Comparison of ENCODE assay signal across 1 cellular context in genomic region chr9:19174127-19174921, GRCh38.
TF ChIP-seq lines count a peak whose summit lies in the region.

No MANE protein-coding gene starts in this region.

TF ChIP-seq in GM12878, 131 proteins besides CTCF, POLR2A, EP300 and RAD21 (continued from another document):
- no peak for TF ChIP-seq IRF3 (IDR thresholded peaks at IDR 0.05)
- no peak for TF ChIP-seq MYB (IDR thresholded peaks at IDR 0.05; ENCODE audit: borderline replicate concordance, low read depth, low read length)
- TF ChIP-seq RB1 (IDR thresholded peaks at IDR 0.05; ENCODE audit: borderline replicate concordance), result peak; percentile 29; the same call in 1 of the 2 replicates
- no peak for TF ChIP-seq ZZZ3 (IDR thresholded peaks at IDR 0.05; ENCODE audit: control insufficient read depth, insufficient read length, low read depth)
- peak; percentile 98 for TF ChIP-seq HDGF (IDR thresholded peaks at IDR 0.05)
- peak; percentile 69; the same call in 1 of the 2 replicates for TF ChIP-seq BCL11A (IDR thresholded peaks at IDR 0.05; ENCODE audit: low read depth, low read length)
- no peak for TF ChIP-seq TCF12 (IDR thresholded peaks at IDR 0.05; ENCODE audit: low read depth, low read length)
- TF ChIP-seq YY1 (IDR thresholded peaks at IDR 0.05; ENCODE audit: low read depth, low read length), result 0 out of 2 replicates have a peak, but pooled peaks have one; percentile 11
- TF ChIP-seq KDM1A (IDR thresholded peaks at IDR 0.05; ENCODE audit: borderline replicate concordance), result no peak
- TF ChIP-seq CREB1 (IDR thresholded peaks at IDR 0.05; ENCODE audit: low read depth), result peak; percentile 49; the same call in 1 of the 2 replicates
- TF ChIP-seq IKZF2 (IDR thresholded peaks at IDR 0.05), result peak; percentile 66 to 67; a peak in 3 of 4 replicates
- no peak for TF ChIP-seq EED (IDR thresholded peaks at IDR 0.05; ENCODE audit: low read depth)
- no peak for TF ChIP-seq HDAC2 (IDR thresholded peaks at IDR 0.05)
- TF ChIP-seq PKNOX1 (IDR thresholded peaks at IDR 0.05), result peak; percentile 35; the same call in 1 of the 2 replicates
- peak in 1 of 2 experiments; percentile 60; a peak in 1 of 4 replicates for TF ChIP-seq CEBPB (IDR thresholded peaks at IDR 0.05; ENCODE audit: borderline replicate concordance in 1 of 2, low read depth in 2 of 2, low read length in 2 of 2)
- no peak for TF ChIP-seq EZH2 (IDR thresholded peaks at IDR 0.05; ENCODE audit: borderline replicate concordance, control insufficient read depth, low read depth, low read length)
- no peak for TF ChIP-seq ZBTB11 (CRISPR knock-in tag; IDR thresholded peaks at IDR 0.05)
- TF ChIP-seq MLLT1 (IDR thresholded peaks at IDR 0.05), result peak; percentile 91
